8 cellular contexts compared by ENCODE assay signal in genomic region chr19:35776102-35776788, GRCh38. TPM values are rescaled to one million over a fixed set of nuclear protein-coding genes. Genes with fewer than 3 reads are reported as not detected.
A peak's percentile ranks its signal among the peaks of the same experiment; 100 is the strongest.
DNase-seq lines count a peak whose midpoint lies in the region; ATAC-seq and TF ChIP-seq lines count a peak whose summit lies in the region.

No MANE protein-coding gene starts in this region.

- BruUV-seq in A673 (replicated peaks; lab: Mats Ljungman, UMichigan) = no TSS peak

- intact Hi-C loops in A673 (cut with micrococcal nuclease; ENCODE audit: unreplicated experiment) = no loop called here

- H3K36me3 ChIP-seq in A673 (ENCODE audit: insufficient read depth, low read length, poor library complexity, severe bottlenecking) = peaks cover 19% of the 10 kb centered on the region
- no peaks in the 10 kb centered on the region for H3K36me3 ChIP-seq in brain microvascular endothelial cell (replicated peaks)
- H3K36me3 ChIP-seq in mucosa of rectum (ENCODE audit: control insufficient read depth in 2 of 2, insufficient read depth in 2 of 2, low read length in 2 of 2) = peaks cover 0 to 4% of the 10 kb centered on the region in 2 donors

- TF ChIP-seq CTCF in A673 (conservative IDR thresholded peaks at IDR 0.05; ENCODE audit: low read depth, low read length) (no peak), HL-60 (IDR thresholded peaks at IDR 0.05; ENCODE audit: insufficient read depth, low read length) (no peak), brain microvascular endothelial cell (IDR thresholded peaks at IDR 0.05; ENCODE audit: low read depth, low read length, missing control alignments) (no peak)

- DNase-seq in A673 (ENCODE audit: low spot score) (no peak), HL-60 (ENCODE audit: low read depth in 1 of 2, low spot score in 1 of 2) (no peak), brain microvascular endothelial cell (no peak), Kasumi-1 (lab: John Stamatoyannopoulos, UW) (no peak), ACHN (no peak)

- CTCF ChIA-PET in A673 (lab: Charles Lee) = no interaction called here

- peaks cover 13% of the 10 kb centered on the region for H3K4me1 ChIP-seq in A673 (ENCODE audit: insufficient read depth, low read length, poor library complexity, severe bottlenecking)
- H3K4me1 ChIP-seq in mucosa of rectum (ENCODE audit: control insufficient read depth in 2 of 2, insufficient read depth in 2 of 2, low read length in 2 of 2) = peaks cover 4 to 7% of the 10 kb centered on the region in 2 donors

- peak overlapping the region; percentile 37 for H3K27ac ChIP-seq in A673 (ENCODE audit: low read depth, low read length, poor library complexity, severe bottlenecking)
- H3K27ac ChIP-seq in HL-60 (replicated peaks) = no peak overlapping the region
- no peak overlapping the region for H3K27ac ChIP-seq in brain microvascular endothelial cell
- H3K27ac ChIP-seq in mucosa of rectum (ENCODE audit: low read depth in 2 of 2, low read length in 2 of 2) = no peak overlapping the region

- H3K9ac ChIP-seq in mucosa of rectum (ENCODE audit: low read depth in 1 of 2, low read length in 2 of 2) = peak overlapping the region; percentile 7 to 52

- no peak for ATAC-seq in GM21526 (IDR thresholded peaks at IDR 0.05; ENCODE audit: low FRiP score, unreplicated experiment)
- no peak for ATAC-seq in GM19455 (IDR thresholded peaks at IDR 0.05; ENCODE audit: unreplicated experiment)

- in situ Hi-C loops in brain microvascular endothelial cell (cut with HindIII; ENCODE audit: low pct_ligation_motif_present, low sequenced_read_pairs) (no loop called here), ACHN (cut with HindIII; ENCODE audit: low pct_ligation_motif_present, low pct_unique_long_range_greater_than_20kb, low sequenced_read_pairs) (no loop called here)

- POLR2A ChIA-PET in A673 (lab: Charles Lee; ENCODE audit: low non-redundant PET) = no interaction called here

- no peaks in the 10 kb centered on the region for H3K9me3 ChIP-seq in A673 (ENCODE audit: low read depth, low read length, poor library complexity, severe bottlenecking)
- H3K9me3 ChIP-seq in mucosa of rectum (ENCODE audit: control insufficient read depth in 2 of 2, low read length in 2 of 2) = no peaks in the 10 kb centered on the region

- H3K27me3 ChIP-seq in A673 (replicated peaks; ENCODE audit: insufficient read depth, low read depth, low read length, poor library complexity) (no peaks in the 10 kb centered on the region), HL-60 (ENCODE audit: insufficient read depth, poor library complexity, severe bottlenecking) (no peaks in the 10 kb centered on the region), brain microvascular endothelial cell (replicated peaks) (no peaks in the 10 kb centered on the region), mucosa of rectum (ENCODE audit: control insufficient read depth in 2 of 2, insufficient read depth in 2 of 2, low read length in 2 of 2) (no peaks in the 10 kb centered on the region)

- H3K4me3 ChIP-seq in A673 (ENCODE audit: low read depth, low read length, poor library complexity, severe bottlenecking) (peak overlapping the region; percentile 81), HL-60 (replicated peaks; ENCODE audit: insufficient read depth, low read length) (peak overlapping the region; percentile 87), brain microvascular endothelial cell (ENCODE audit: low read depth, low read length) (peak overlapping the region; percentile 68), mucosa of rectum (ENCODE audit: low read length in 2 of 2) (peak overlapping the region in 1 of 2 donors; percentile 56)

RNA-seq across cellular contexts. Expression of gene ARHGAP33, which starts 0.9 kb away (rescaled TPM):
- total RNA-seq in A673 (2021) = 39.6 and 49.6 TPM in 2 replicates

RNA-seq across cellular contexts. Expression of gene PROSER3, which starts 18.3 kb away (rescaled TPM):
- total RNA-seq in A673 (2021) = 38.4 and 44.8 TPM in 2 replicates

RNA-seq across cellular contexts. Expression of gene HSPB6, which starts 19.4 kb away (rescaled TPM):
- 0.50 TPM in 1 of 2 replicates, not detected in the other for total RNA-seq in A673 (2021)

RNA-seq across cellular contexts. Expression of gene LIN37, which starts 27.9 kb away (rescaled TPM):
- total RNA-seq in A673 (2021) = 11.3 and 13.2 TPM in 2 replicates

RNA-seq across cellular contexts. Expression of gene PSENEN, which starts 30.8 kb away (rescaled TPM):
- total RNA-seq in A673 (2021) = 58.8 and 67.7 TPM in 2 replicates
